ENCODE assay signal across 13 cellular contexts in the genomic region with DNA sequence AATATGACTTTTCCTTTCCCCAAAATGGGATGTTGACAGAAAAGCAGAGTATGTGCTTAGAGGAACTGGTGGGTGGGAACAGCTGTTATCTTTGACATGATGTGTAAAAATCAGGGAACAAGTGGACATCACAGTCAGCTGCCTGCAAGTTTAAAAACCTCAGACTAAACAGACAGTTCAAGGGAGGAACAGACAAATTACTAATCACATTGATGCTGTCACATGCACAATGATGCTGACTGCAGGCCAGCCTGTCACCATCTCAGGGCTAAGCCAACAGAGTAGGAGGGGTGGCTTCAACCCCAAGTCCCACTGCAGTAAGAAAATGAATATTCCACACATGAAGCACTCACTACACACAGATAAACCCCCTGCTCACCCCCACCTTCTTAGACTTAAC. TPM values are rescaled to one million over a fixed set of nuclear protein-coding genes. Genes with fewer than 3 reads are reported as not detected.
DNase-seq lines count a peak whose midpoint lies in the region; ATAC-seq and TF ChIP-seq lines count a peak whose summit lies in the region.
"Had no signal": no experiment of that assay in that cellular context is flagged by ENCODE, and none has a peak within 500 bp of the region (broad histone marks: within the 10 kb centered on the region; RNA-seq: fewer than 3 reads in every experiment).

No MANE protein-coding gene starts in this region.

- H3K9me3 ChIP-seq in cardiac muscle cell (ENCODE audit: low read depth) (no peaks in the 10 kb centered on the region), sigmoid colon (no peaks in the 10 kb centered on the region), vagina (no peaks in the 10 kb centered on the region)
- H3K9me3 ChIP-seq: adrenal gland, transverse colon had no signal

- no peak for TF ChIP-seq EP300 in sigmoid colon (IDR thresholded peaks at IDR 0.05)

- H3K36me3 Mint-ChIP-seq in effector memory CD8-positive, alpha-beta T cell (ENCODE audit: insufficient read depth), result peaks cover 62% of the 10 kb centered on the region

- H3K27ac ChIP-seq in cardiac muscle cell, result peak overlapping the region; percentile 25
- H3K27ac ChIP-seq in sigmoid colon, result peak overlapping the region; percentile 45 to 82 (median 80)
- H3K27ac ChIP-seq in vagina, result peak overlapping the region; percentile 7

- intact Hi-C loops in Right ventricle myocardium inferior (cut with DNase I), result no loop called here
- intact Hi-C loops in sigmoid colon (cut with DNase I), result no loop called here
- intact Hi-C loops in vagina (cut with DNase I), result no loop called here

- TF ChIP-seq CTCF in cardiac muscle cell (IDR thresholded peaks at IDR 0.05; ENCODE audit: low read depth, low read length) (no peak), sigmoid colon (IDR thresholded peaks at IDR 0.05) (no peak), vagina (IDR thresholded peaks at IDR 0.05) (no peak)

- H3K27me3 ChIP-seq in cardiac muscle cell, result no peaks in the 10 kb centered on the region
- H3K27me3 ChIP-seq in sigmoid colon, result no peaks in the 10 kb centered on the region
- H3K27me3 ChIP-seq in vagina, result no peaks in the 10 kb centered on the region
- H3K27me3 ChIP-seq: adrenal gland, transverse colon had no signal

- H3K9me3 Mint-ChIP-seq in effector memory CD8-positive, alpha-beta T cell, result no peaks in the 10 kb centered on the region

- ATAC-seq in Right ventricle myocardium inferior (no peak), GM19328 (IDR thresholded peaks at IDR 0.05; ENCODE audit: unreplicated experiment) (no peak)
- ATAC-seq in effector memory CD8-positive, alpha-beta T cell (replicated peaks), result no peak

- H3K4me1 ChIP-seq in cardiac muscle cell (ENCODE audit: low read depth) (no peaks in the 10 kb centered on the region), sigmoid colon (peaks cover 0 to 45% (median 34%) of the 10 kb centered on the region in 4 donors), vagina (peaks cover 18% of the 10 kb centered on the region)
- H3K4me1 ChIP-seq: adrenal gland had no signal

- H3K4me3 ChIP-seq in cardiac muscle cell, result no peak overlapping the region
- H3K4me3 ChIP-seq in sigmoid colon, result no peak overlapping the region
- H3K4me3 ChIP-seq in vagina, result no peak overlapping the region
- H3K4me3 ChIP-seq: adrenal gland, transverse colon had no signal

- H3K27ac Mint-ChIP-seq in effector memory CD8-positive, alpha-beta T cell, result peak overlapping the region; percentile 12 to 84

- H3K4me1 Mint-ChIP-seq in effector memory CD8-positive, alpha-beta T cell (ENCODE audit: low read depth in 2 of 2), result no peaks in the 10 kb centered on the region

- DNase-seq in cardiac muscle cell (ENCODE audit: low read depth in 1 of 2, low spot score in 1 of 2), result no peak
- no peak for DNase-seq in Right ventricle myocardium inferior (ENCODE audit: missing footprints)
- no peak for DNase-seq in effector memory CD8-positive, alpha-beta T cell
- no peak for DNase-seq in sigmoid colon
- no peak for DNase-seq in vagina (ENCODE audit: extremely low spot score in 2 of 2)
- DNase-seq in COR-L47 (lab: John Stamatoyannopoulos, UW), result no peak
- no peak for DNase-seq in KG1 (lab: John Stamatoyannopoulos, UW)
- DNase-seq: adrenal gland, H7, NCI-H1436 treated with DMSO at 0.1 percent for 48 hours, NCI-H446, transverse colon had no signal

- no peaks in the 10 kb centered on the region for H3K27me3 Mint-ChIP-seq in effector memory CD8-positive, alpha-beta T cell

- TF ChIP-seq POLR2A in sigmoid colon (IDR thresholded peaks at IDR 0.05) (no peak), vagina (IDR thresholded peaks at IDR 0.05) (no peak)

- H3K36me3 ChIP-seq in cardiac muscle cell (peaks cover 39% of the 10 kb centered on the region), sigmoid colon (peaks cover 8 to 52% (median 43%) of the 10 kb centered on the region in 4 donors), vagina (peaks cover 0 to 42% of the 10 kb centered on the region in 2 donors)

- no peak overlapping the region for H3K4me3 Mint-ChIP-seq in effector memory CD8-positive, alpha-beta T cell

RNA-seq across cellular contexts. Expression of a gene that starts 38.2 kb away (rescaled TPM):
- total RNA-seq in cardiac muscle cell, result 17.2 and 27.2 TPM in 2 replicates
- polyA plus RNA-seq in cardiac muscle cell, result 29.3 and 32.6 TPM in 2 replicates
- total RNA-seq in Right ventricle myocardium inferior, result 28.9 TPM
- 10 to 100 TPM; 28.8 to 50.4 (median 37.0) TPM for total RNA-seq in sigmoid colon
- 10 to 100 TPM in 1 of 3 donors, 1 to 10 TPM in 2; 6.6 to 19.9 (median 7.4) TPM for polyA plus RNA-seq in sigmoid colon
- 24.6 TPM for total RNA-seq in vagina

RNA-seq across cellular contexts. Expression of a gene that starts 39.6 kb away (rescaled TPM):
- total RNA-seq in cardiac muscle cell (29.7 and 31.7 TPM in 2 replicates), Right ventricle myocardium inferior (17.6 TPM), sigmoid colon (10 to 100 TPM; 14.3 to 25.2 (median 20.2) TPM), vagina (31.2 TPM)
- polyA plus RNA-seq in cardiac muscle cell (27.1 and 36.0 TPM in 2 replicates), sigmoid colon (10 to 100 TPM; 21.6 to 33.8 (median 28.2) TPM)

Comparison
In these comparisons a context has a peak if more than half of its experiments do, and no peak if none do; other contexts are left out.
1. H3K27ac ChIP-seq: peak in every context shown above with its lines; median percentile 80 in sigmoid colon; 25 in cardiac muscle cell; 7 in vagina.